25 cellular contexts compared by ENCODE assay signal in the genomic region with DNA sequence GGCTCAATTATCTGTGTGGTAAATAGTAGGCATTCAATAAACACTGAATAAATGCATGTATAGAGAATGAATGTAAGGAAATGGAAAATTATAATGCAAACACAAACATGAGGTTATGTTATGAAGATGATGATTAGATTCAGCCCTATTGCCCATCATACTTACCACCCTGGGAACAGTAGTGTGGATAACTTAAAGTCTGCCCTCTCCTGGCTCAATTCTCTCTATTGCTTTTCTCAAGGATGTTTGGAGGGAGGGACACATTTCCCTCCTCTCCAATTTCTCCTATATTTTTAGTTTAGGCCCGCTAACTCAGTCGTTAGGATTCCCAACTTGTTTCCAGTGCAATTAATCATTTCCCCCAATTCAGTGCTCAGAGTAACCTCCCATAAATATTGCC.
DNase-seq lines count a peak whose midpoint lies in the region; ATAC-seq, FAIRE-seq and TF ChIP-seq lines count a peak whose summit lies in the region.
"Had no signal": no experiment of that assay in that cellular context is flagged by ENCODE, and none has a peak within 500 bp of the region (broad histone marks: within the 10 kb centered on the region; RNA-seq: fewer than 3 reads in every experiment).

No MANE protein-coding gene starts in this region.

- TF ChIP-seq CTCF in A673 (conservative IDR thresholded peaks at IDR 0.05; ENCODE audit: low read depth, low read length) = 0 out of 2 replicates have a peak, but pooled peaks have one; percentile 22
- peak; percentile 9 for TF ChIP-seq CTCF in D721Med (IDR thresholded peaks at IDR 0.05; ENCODE audit: insufficient read depth, missing control alignments)
- TF ChIP-seq CTCF in LNCaP clone FGC (IDR thresholded peaks at IDR 0.05; ENCODE audit: control insufficient read depth, extremely low read depth, insufficient read depth) = 0 out of 2 replicates have a peak, but pooled peaks have one; percentile 6
- peak in 2 of 3 experiments; percentile 27 to 37; a peak in 2 of 4 replicates for TF ChIP-seq CTCF in H1 (IDR thresholded peaks at IDR 0.05; ENCODE audit: control extremely low read depth in 1 of 3, insufficient read depth in 1 of 3, low read depth in 1 of 3, low read length in 3 of 3)

- no peak overlapping the region for H2BK12ac ChIP-seq in H1 (ENCODE audit: low read depth, low read length)

- TF ChIP-seq RAD21 in H1 (IDR thresholded peaks at IDR 0.05 in 1 of 2, conservative IDR thresholded peaks at IDR 0.05 in 1 of 2; ENCODE audit: low read depth in 2 of 2, low read length in 2 of 2) = peak in 1 of 2 experiments; percentile 37; a peak in 2 of 4 replicates

- H3K4me3 ChIP-seq in A673 (ENCODE audit: low read depth, low read length, poor library complexity, severe bottlenecking) (no peak overlapping the region), LNCaP clone FGC (ENCODE audit: low read depth, low read length) (no peak overlapping the region), H1 (ENCODE audit: extremely low read depth in 1 of 4, insufficient read depth in 2 of 4, low read depth in 3 of 4, low read length in 4 of 4) (no peak overlapping the region)
- H3K4me3 ChIP-seq: K562, SK-N-MC had no signal

- 86% methylated on average over 2 of the region's 2 CpGs; no CpG with 5 or more reads in 1 of the 2 experiments for WGBS in H1 (ENCODE audit: extremely low coverage in 1 of 2, insufficient coverage in 1 of 2, insufficient read length in 1 of 2, insufficient replicate concordance in 2 of 2, low coverage in 1 of 2, low lambda C conversion rate in 2 of 2, missing lambda C conversion rate in 1 of 2), 2 experiments

- H3K23ac ChIP-seq in H1 (ENCODE audit: insufficient read length) = no peak overlapping the region

- H3K4me1 ChIP-seq in A673 (ENCODE audit: insufficient read depth, low read length, poor library complexity, severe bottlenecking) (no peaks in the 10 kb centered on the region), H1 (replicated peaks in 1 of 4; ENCODE audit: control insufficient read depth in 3 of 4, insufficient read depth in 4 of 4, low read length in 3 of 4) (peaks cover 0 to 14% (median 2%) of the 10 kb centered on the region in 4 experiments; a peak in 2 of 7 replicates)
- H3K4me1 ChIP-seq: BE2C had no signal

- H3K27ac Mint-ChIP-seq in activated CD8-positive, alpha-beta T cell treated with anti-CD3 and anti-CD28 coated beads, Interleukin-2, amount 10 ng/mL, durations not matched to agents 7 days and 5 days = no peak overlapping the region
- H3K27ac Mint-ChIP-seq: CD14-positive monocyte had no signal

- CTCF ChIA-PET in A673 (lab: Charles Lee) = no interaction called here
- CTCF ChIA-PET in H1 (lab: Charles Lee; ENCODE audit: partially characterized antibody) = interaction anchor here (0.6 to 1.9 kb wide), 13 partner anchors 13 to 978 kb away, joined by 3 to 9 read pairs (median 3); no protein-coding TSS in a partner anchor
- CTCF ChIA-PET in activated CD8-positive, alpha-beta T cell treated with anti-CD3 and anti-CD28 coated beads, Interleukin-2, amount 10 ng/mL, durations not matched to agents 7 days and 5 days (lab: Charles Lee) = no interaction called here

- no peak for ATAC-seq in GM18519 (IDR thresholded peaks at IDR 0.05; ENCODE audit: low FRiP score, unreplicated experiment)
- no peak for ATAC-seq in activated CD8-positive, alpha-beta T cell treated with anti-CD3 and anti-CD28 coated beads, Interleukin-2, amount 10 ng/mL, durations not matched to agents 7 days and 5 days
- ATAC-seq: K562 had no signal

- no peaks in the 10 kb centered on the region for H3K9me3 ChIP-seq in A673 (ENCODE audit: low read depth, low read length, poor library complexity, severe bottlenecking)
- no peaks in the 10 kb centered on the region for H3K9me3 ChIP-seq in H1 (ENCODE audit: insufficient read depth in 2 of 2, low read depth in 1 of 2, low read length in 1 of 2)
- H3K9me3 ChIP-seq: BE2C had no signal

- no peaks in the 10 kb centered on the region for H3K36me3 ChIP-seq in A673 (ENCODE audit: insufficient read depth, low read length, poor library complexity, severe bottlenecking)
- H3K36me3 ChIP-seq in H1 (ENCODE audit: control insufficient read depth in 2 of 4, insufficient read depth in 4 of 4, low read length in 3 of 4) = no peaks in the 10 kb centered on the region
- H3K36me3 ChIP-seq: BE2C had no signal

- no peak overlapping the region for H2BK5ac ChIP-seq in H1 (ENCODE audit: low read depth, low read length)

- no peaks in the 10 kb centered on the region for H3K79me1 ChIP-seq in H1 (ENCODE audit: low read depth, low read length)

- H3K27me3 ChIP-seq in A673 (replicated peaks; ENCODE audit: insufficient read depth, low read depth, low read length, poor library complexity) = peaks cover 4% of the 10 kb centered on the region
- no peaks in the 10 kb centered on the region; a peak in 1 of 7 replicates for H3K27me3 ChIP-seq in H1 (replicated peaks in 1 of 4; ENCODE audit: control insufficient read depth in 3 of 4, extremely low read depth in 1 of 4, insufficient read depth in 3 of 4, low read length in 3 of 4)
- H3K27me3 ChIP-seq: BE2C had no signal

- H3K18ac ChIP-seq in H1 (ENCODE audit: extremely low read depth, low read length) = no peak overlapping the region

- H4K20me1 ChIP-seq in H1 (replicated peaks in 1 of 2; ENCODE audit: control insufficient read depth in 1 of 2, insufficient read depth in 2 of 2, low read length in 2 of 2) = no peaks in the 10 kb centered on the region

- no peak overlapping the region for H2BK120ac ChIP-seq in H1 (replicated peaks; ENCODE audit: low read depth, low read length)

- H3K27me3 Mint-ChIP-seq in activated CD8-positive, alpha-beta T cell treated with anti-CD3 and anti-CD28 coated beads, Interleukin-2, amount 10 ng/mL, durations not matched to agents 7 days and 5 days (ENCODE audit: low read depth) = no peaks in the 10 kb centered on the region

- no peak overlapping the region for H3K4me3 Mint-ChIP-seq in activated CD8-positive, alpha-beta T cell treated with anti-CD3 and anti-CD28 coated beads, Interleukin-2, amount 10 ng/mL, durations not matched to agents 7 days and 5 days
- H3K4me3 Mint-ChIP-seq: CD14-positive monocyte; CD8-positive, alpha-beta memory T cell had no signal

- H3K27ac ChIP-seq in A673 (ENCODE audit: low read depth, low read length, poor library complexity, severe bottlenecking) (no peak overlapping the region), H1 (ENCODE audit: low read depth, low read length) (no peak overlapping the region)
- H3K27ac ChIP-seq: SK-N-MC had no signal

- H3K4me1 Mint-ChIP-seq in activated CD8-positive, alpha-beta T cell treated with anti-CD3 and anti-CD28 coated beads, Interleukin-2, amount 10 ng/mL, durations not matched to agents 7 days and 5 days (ENCODE audit: low read depth) = no peaks in the 10 kb centered on the region
- H3K4me1 Mint-ChIP-seq: CD8-positive, alpha-beta memory T cell had no signal

- no peak overlapping the region for H4K91ac ChIP-seq in H1 (replicated peaks; ENCODE audit: insufficient read length, low read length)

- H2BK15ac ChIP-seq in H1 (ENCODE audit: low read length) = no peak overlapping the region

- TF ChIP-seq EP300 in H1 (IDR thresholded peaks at IDR 0.05; ENCODE audit: borderline replicate concordance in 1 of 2, low read depth in 2 of 2, low read length in 2 of 2) = no peak

- H3K14ac ChIP-seq in H1 (ENCODE audit: insufficient read length) = no peak overlapping the region

- H2BK20ac ChIP-seq in H1 (ENCODE audit: low read length) = no peak overlapping the region

- H3K36me3 Mint-ChIP-seq in activated CD8-positive, alpha-beta T cell treated with anti-CD3 and anti-CD28 coated beads, Interleukin-2, amount 10 ng/mL, durations not matched to agents 7 days and 5 days (ENCODE audit: low read depth) = no peaks in the 10 kb centered on the region
- H3K36me3 Mint-ChIP-seq: CD14-positive monocyte; CD8-positive, alpha-beta memory T cell had no signal

- POLR2A ChIA-PET in A673 (lab: Charles Lee; ENCODE audit: low non-redundant PET) = no interaction called here
- POLR2A ChIA-PET in H1 (lab: Charles Lee; ENCODE audit: partially characterized antibody) = no interaction called here
- POLR2A ChIA-PET in activated CD8-positive, alpha-beta T cell treated with anti-CD3 and anti-CD28 coated beads, Interleukin-2, amount 10 ng/mL, durations not matched to agents 7 days and 5 days (lab: Charles Lee) = no interaction called here

- H4K8ac ChIP-seq in H1 (ENCODE audit: extremely low read depth, insufficient read depth, low read length) = no peak overlapping the region

- no peaks in the 10 kb centered on the region for H3K23me2 ChIP-seq in H1 (ENCODE audit: low read depth, low read length)

- H3K4me2 ChIP-seq in H1 (ENCODE audit: insufficient read depth in 1 of 2, low read depth in 2 of 2, low read length in 2 of 2) = no peak overlapping the region

- H2AK5ac ChIP-seq in H1 (ENCODE audit: low read depth, low read length) = no peak overlapping the region

- TF ChIP-seq POLR2A in H1 (IDR thresholded peaks at IDR 0.05; ENCODE audit: control extremely low read depth in 1 of 2, low read depth in 2 of 2, low read length in 2 of 2) = no peak

- H2AFZ ChIP-seq in H1 (ENCODE audit: low read length) = no peak overlapping the region

- H3K4ac ChIP-seq in H1 (replicated peaks; ENCODE audit: insufficient read length, low read depth, low read length) = no peak overlapping the region

- H3K9me3 Mint-ChIP-seq in activated CD8-positive, alpha-beta T cell treated with anti-CD3 and anti-CD28 coated beads, Interleukin-2, amount 10 ng/mL, durations not matched to agents 7 days and 5 days (ENCODE audit: insufficient read depth) = no peaks in the 10 kb centered on the region

- no peaks in the 10 kb centered on the region for H3K79me2 ChIP-seq in H1 (ENCODE audit: control insufficient read depth in 1 of 2, insufficient read depth in 2 of 2, low read length in 2 of 2)

- DNase-seq in A673 (ENCODE audit: low spot score) (no peak), D721Med (ENCODE audit: insufficient read length, low spot score) (no peak), LNCaP clone FGC (ENCODE audit: low read depth) (no peak), H1 (ENCODE audit: low read depth in 1 of 2, low spot score in 2 of 2) (no peak), COLO668 (lab: John Stamatoyannopoulos, UW; ENCODE audit: unreplicated experiment) (no peak), hepatic stellate cell (ENCODE audit: low spot score) (no peak)
- no peak for DNase-seq in activated CD8-positive, alpha-beta T cell treated with anti-CD3 and anti-CD28 coated beads, Interleukin-2, amount 10 ng/mL, durations not matched to agents 7 days and 5 days
- DNase-seq: BE2C; Calu3; CD8-positive, alpha-beta memory T cell; DMS53; Kasumi-1; NCI-H1092 treated with DMSO at 0.1 percent for 48 hours; NCI-H1436; NCI-H187 treated with DMSO at 0.1 percent for 48 hours; NCI-H2171 treated with DMSO at 0.1 percent for 48 hours; NCI-H748 treated with DMSO at 0.1 percent for 48 hours; SIG-M5 had no signal

- FAIRE-seq in D721Med (lab: Jason Lieb, UNC) = no peak
- no peak for FAIRE-seq in H1 (lab: Jason Lieb, UNC)
- FAIRE-seq: GM18507, HTR-8/SVneo, K562, RCC 7860 had no signal

- no peak overlapping the region for H3K9ac ChIP-seq in H1 (replicated peaks in 1 of 4; ENCODE audit: extremely low read depth in 1 of 4, low read depth in 3 of 4, low read length in 3 of 4)

- intact Hi-C loops in A673 (cut with micrococcal nuclease; ENCODE audit: unreplicated experiment) = no loop called here

- no TSS peak for BruUV-seq in A673 (replicated peaks; lab: Mats Ljungman, UMichigan)

- no peak overlapping the region for H4K5ac ChIP-seq in H1 (ENCODE audit: insufficient read length, low read depth, low read length)

- no peak overlapping the region for H3K56ac ChIP-seq in H1 (replicated peaks; ENCODE audit: insufficient read length, low read depth, low read length)
